1 cellular context compared by ENCODE assay signal in the genomic region with DNA sequence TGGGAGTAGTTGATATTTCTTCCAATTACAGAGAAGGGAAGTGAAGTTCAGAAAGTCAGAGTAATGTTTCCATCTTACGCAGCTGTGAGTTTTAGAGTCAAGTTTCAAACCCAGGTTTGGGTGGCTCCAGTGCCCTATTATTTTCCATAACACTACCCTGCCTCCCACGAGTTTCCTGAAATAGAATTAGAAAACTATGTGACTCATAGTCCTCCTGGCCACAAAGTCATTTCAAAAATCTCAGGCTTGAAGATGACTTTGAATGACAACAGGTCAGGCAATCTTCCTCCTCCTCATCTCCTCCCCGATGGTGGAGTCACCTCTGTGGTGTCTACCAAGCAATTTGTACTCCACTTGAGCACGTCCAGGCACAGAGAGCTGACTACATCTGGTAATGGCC.
TF ChIP-seq lines count a peak whose summit lies in the region.

No MANE protein-coding gene starts in this region.

TF ChIP-seq in HCT116, 20 proteins besides CTCF, POLR2A, EP300 and RAD21 (continued from another document):
- TF ChIP-seq, protein P1, sequence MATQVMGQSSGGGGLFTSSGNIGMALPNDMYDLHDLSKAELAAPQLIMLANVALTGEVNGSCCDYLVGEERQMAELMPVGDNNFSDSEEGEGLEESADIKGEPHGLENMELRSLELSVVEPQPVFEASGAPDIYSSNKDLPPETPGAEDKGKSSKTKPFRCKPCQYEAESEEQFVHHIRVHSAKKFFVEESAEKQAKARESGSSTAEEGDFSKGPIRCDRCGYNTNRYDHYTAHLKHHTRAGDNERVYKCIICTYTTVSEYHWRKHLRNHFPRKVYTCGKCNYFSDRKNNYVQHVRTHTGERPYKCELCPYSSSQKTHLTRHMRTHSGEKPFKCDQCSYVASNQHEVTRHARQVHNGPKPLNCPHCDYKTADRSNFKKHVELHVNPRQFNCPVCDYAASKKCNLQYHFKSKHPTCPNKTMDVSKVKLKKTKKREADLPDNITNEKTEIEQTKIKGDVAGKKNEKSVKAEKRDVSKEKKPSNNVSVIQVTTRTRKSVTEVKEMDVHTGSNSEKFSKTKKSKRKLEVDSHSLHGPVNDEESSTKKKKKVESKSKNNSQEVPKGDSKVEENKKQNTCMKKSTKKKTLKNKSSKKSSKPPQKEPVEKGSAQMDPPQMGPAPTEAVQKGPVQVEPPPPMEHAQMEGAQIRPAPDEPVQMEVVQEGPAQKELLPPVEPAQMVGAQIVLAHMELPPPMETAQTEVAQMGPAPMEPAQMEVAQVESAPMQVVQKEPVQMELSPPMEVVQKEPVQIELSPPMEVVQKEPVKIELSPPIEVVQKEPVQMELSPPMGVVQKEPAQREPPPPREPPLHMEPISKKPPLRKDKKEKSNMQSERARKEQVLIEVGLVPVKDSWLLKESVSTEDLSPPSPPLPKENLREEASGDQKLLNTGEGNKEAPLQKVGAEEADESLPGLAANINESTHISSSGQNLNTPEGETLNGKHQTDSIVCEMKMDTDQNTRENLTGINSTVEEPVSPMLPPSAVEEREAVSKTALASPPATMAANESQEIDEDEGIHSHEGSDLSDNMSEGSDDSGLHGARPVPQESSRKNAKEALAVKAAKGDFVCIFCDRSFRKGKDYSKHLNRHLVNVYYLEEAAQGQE (IDR thresholded peaks at IDR 0.05; ENCODE audit: low read depth): no peak
- TF ChIP-seq EGR1 (IDR thresholded peaks at IDR 0.05; ENCODE audit: low read depth): peak; percentile 50; the same call in 1 of the 2 replicates
